Comparison of ENCODE assay signal across 9 cellular contexts in the genomic region with DNA sequence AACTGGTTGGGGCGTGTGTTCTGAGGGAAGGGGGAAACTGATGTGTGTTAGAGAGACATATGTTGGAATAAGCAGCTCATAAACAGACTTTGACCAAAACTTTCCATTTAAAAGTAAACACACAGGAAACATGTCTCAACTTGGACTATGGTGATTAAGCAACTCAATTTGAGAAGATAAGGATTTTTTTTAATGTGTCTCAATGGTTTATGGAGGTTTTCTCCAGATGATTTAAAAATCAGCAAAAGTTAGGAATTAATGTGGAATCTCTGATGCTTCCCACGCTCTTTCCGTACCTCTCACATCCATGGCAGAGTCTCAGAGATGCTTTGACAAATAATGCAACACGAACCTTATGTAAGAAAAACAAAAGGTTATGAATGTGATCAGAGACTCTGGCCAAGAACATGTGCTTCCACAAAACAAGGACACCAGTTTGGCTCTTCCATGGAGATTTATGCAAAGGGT.
DNase-seq lines count a peak whose midpoint lies in the region; ATAC-seq and TF ChIP-seq lines count a peak whose summit lies in the region.
"Had no signal": no experiment of that assay in that cellular context is flagged by ENCODE, and none has a peak within 500 bp of the region (broad histone marks: within the 10 kb centered on the region; RNA-seq: fewer than 3 reads in every experiment).

No MANE protein-coding gene starts in this region.

- DNase-seq in AG09309 (ENCODE audit: low read depth) (peak; percentile 43), choroid plexus epithelial cell (ENCODE audit: low read depth) (peak; percentile 73), lung microvascular endothelial cell (ENCODE audit: low read depth in 2 of 2) (peak; percentile 11 to 14), NCI-H146 (lab: John Stamatoyannopoulos, UW) (no peak)
- DNase-seq in effector CD4-positive, alpha-beta T cell, result no peak
- DNase-seq: COR-L47 had no signal

- H3K36me3 ChIP-seq in HUES6 (ENCODE audit: control insufficient read depth, insufficient read depth, low read length), result peaks cover 8% of the 10 kb centered on the region; the same call in 1 of the 2 replicates

- no peak overlapping the region; the same call in 1 of the 2 replicates for H3K27ac ChIP-seq in HUES6 (ENCODE audit: low read depth, low read length)

- peaks cover 67% of the 10 kb centered on the region for H3K4me1 ChIP-seq in HUES6 (ENCODE audit: control insufficient read depth, insufficient read depth, low read length)

- no peak for TF ChIP-seq CTCF in AG09309 (IDR thresholded peaks at IDR 0.05; ENCODE audit: control insufficient read depth, insufficient read depth, low read depth, low read length, missing control alignments)
- TF ChIP-seq CTCF in choroid plexus epithelial cell (conservative IDR thresholded peaks at IDR 0.05; ENCODE audit: low read depth, low read length), result no peak

- peak overlapping the region; percentile 7 for H3K9ac ChIP-seq in HUES6 (ENCODE audit: low read length)

- H3K27me3 ChIP-seq in HUES6 (ENCODE audit: control insufficient read depth, insufficient read depth, low read length), result no peaks in the 10 kb centered on the region

- H3K9me3 ChIP-seq in HUES6 (ENCODE audit: control insufficient read depth, insufficient read depth, low read depth, low read length), result no peaks in the 10 kb centered on the region

- no peak for ATAC-seq in HG03280 (IDR thresholded peaks at IDR 0.05; ENCODE audit: unreplicated experiment)
- no peak for ATAC-seq in GM21528 (IDR thresholded peaks at IDR 0.05; ENCODE audit: low FRiP score, unreplicated experiment)

- H3K4me3 ChIP-seq in AG09309 (ENCODE audit: control insufficient read depth, low read depth, low read length) (no peak overlapping the region), HUES6 (ENCODE audit: low read depth, low read length) (no peak overlapping the region), choroid plexus epithelial cell (ENCODE audit: low read depth, low read length) (no peak overlapping the region)

Comparison
In these comparisons a context has a peak if more than half of its experiments do, and no peak if none do; other contexts are left out.
1. DNase-seq: peak in AG09309 (single experiment), choroid plexus epithelial cell (single experiment) and lung microvascular endothelial cell (2 of 2); none in effector CD4-positive, alpha-beta T cell (single experiment) and NCI-H146 (single experiment).